In the genomic region with DNA sequence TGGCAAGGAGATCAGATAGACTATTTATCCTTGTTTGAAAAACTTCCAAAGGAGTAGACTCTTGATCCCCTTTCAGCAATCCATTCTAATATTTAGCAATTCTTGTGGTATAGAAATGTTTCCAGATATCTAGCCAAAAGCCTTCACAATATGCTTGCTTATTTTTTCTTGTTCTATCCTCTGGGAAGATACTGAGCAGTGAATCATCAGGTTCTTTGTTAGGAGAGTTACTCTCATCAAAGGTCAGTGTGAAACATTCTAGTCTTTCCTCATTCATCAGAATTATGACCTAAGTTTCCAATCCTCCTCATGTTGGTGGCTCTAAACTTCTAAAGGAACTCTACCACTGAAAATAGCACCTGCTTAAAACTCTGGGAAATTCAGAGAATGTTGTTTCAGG, we compare ENCODE assay signal across 14 cellular contexts. TPM values are rescaled to one million over a fixed set of nuclear protein-coding genes. Genes with fewer than 3 reads are reported as not detected.
A peak's percentile ranks its signal among the peaks of the same experiment; 100 is the strongest.
DNase-seq lines count a peak whose midpoint lies in the region; ATAC-seq, FAIRE-seq and TF ChIP-seq lines count a peak whose summit lies in the region.
"Had no signal": no experiment of that assay in that cellular context is flagged by ENCODE, and none has a peak within 500 bp of the region (broad histone marks: within the 10 kb centered on the region; RNA-seq: fewer than 3 reads in every experiment).

No MANE protein-coding gene starts in this region.

- TF ChIP-seq EP300 in SK-N-SH (IDR thresholded peaks at IDR 0.05; ENCODE audit: borderline replicate concordance in 1 of 2, low read depth in 1 of 2, low read length in 1 of 2) = no peak
- no peak for TF ChIP-seq EP300 in suprapubic skin (IDR thresholded peaks at IDR 0.05)

- H3F3A ChIP-seq in SK-N-SH (replicated peaks; ENCODE audit: insufficient read depth) = peaks cover 5% of the 10 kb centered on the region

- H3K9me2 ChIP-seq in SK-N-SH = no peaks in the 10 kb centered on the region

- intact Hi-C loops in vagina (cut with DNase I) = no loop called here

- no peak overlapping the region for H3K9ac ChIP-seq in SK-N-SH

- CTCF ChIA-PET in SK-N-SH (lab: Yijun Ruan, JAX) = no interaction called here

- H3K36me3 ChIP-seq in SK-N-SH (replicated peaks in 1 of 2; ENCODE audit: control insufficient read depth in 1 of 2, insufficient read depth in 2 of 2, low read length in 1 of 2) (no peaks in the 10 kb centered on the region), vagina (no peaks in the 10 kb centered on the region), suprapubic skin (no peaks in the 10 kb centered on the region)

- no peaks in the 10 kb centered on the region for H4K20me1 ChIP-seq in SK-N-SH (ENCODE audit: insufficient read depth)

- no peak overlapping the region for H3K4me3 ChIP-seq in SK-N-SH (ENCODE audit: low read depth in 2 of 2, low read length in 1 of 2)
- H3K4me3 ChIP-seq in cardiac fibroblast (replicated peaks in 1 of 2; ENCODE audit: low read depth in 2 of 2, low read length in 2 of 2) = no peak overlapping the region
- H3K4me3 ChIP-seq in vagina = no peak overlapping the region
- H3K4me3 ChIP-seq in suprapubic skin = no peak overlapping the region

- H2AFZ ChIP-seq in SK-N-SH (ENCODE audit: low read depth) = no peak overlapping the region

- no peak for ATAC-seq in SK-N-SH treated with all-trans-retinoic acid at 6 μM for 48 hours
- ATAC-seq in GM19467 (IDR thresholded peaks at IDR 0.05; ENCODE audit: unreplicated experiment) = no peak
- ATAC-seq: naive thymus-derived CD8-positive, alpha-beta T cell; stimulated activated memory B cell treated with anti-CD40 and anti-IgM and Interleukin-4, amounts not matched to agents 10 μg/mL and 1 μg/mL and 100 μg/mL, for 72 hours had no signal

- FAIRE-seq in D721Med (lab: Jason Lieb, UNC) = no peak

- H3K27me3 ChIP-seq in SK-N-SH (ENCODE audit: insufficient read depth) = no peaks in the 10 kb centered on the region
- H3K27me3 ChIP-seq in vagina = no peaks in the 10 kb centered on the region
- peaks cover 17% of the 10 kb centered on the region for H3K27me3 ChIP-seq in suprapubic skin

- H3K4me2 ChIP-seq in SK-N-SH = peak overlapping the region; percentile 88; the same call in 1 of the 2 replicates

- no peak for TF ChIP-seq CTCF in SK-N-SH (IDR thresholded peaks at IDR 0.05)
- no peak for TF ChIP-seq CTCF in cardiac fibroblast (IDR thresholded peaks at IDR 0.05; ENCODE audit: low read depth, low read length)
- no peak for TF ChIP-seq CTCF in vagina (IDR thresholded peaks at IDR 0.05)
- TF ChIP-seq CTCF in suprapubic skin (IDR thresholded peaks at IDR 0.05) = no peak
- TF ChIP-seq CTCF in D721Med (IDR thresholded peaks at IDR 0.05; ENCODE audit: insufficient read depth, missing control alignments) = no peak

- peaks cover 10 to 23% of the 10 kb centered on the region in 2 experiments; a peak in 3 of 4 replicates for H3K4me1 ChIP-seq in SK-N-SH (ENCODE audit: control insufficient read depth in 1 of 2, insufficient read depth in 2 of 2, low read depth in 1 of 2, low read length in 1 of 2)
- H3K4me1 ChIP-seq in vagina = peaks cover 14% of the 10 kb centered on the region
- H3K4me1 ChIP-seq in suprapubic skin = peaks cover 23% of the 10 kb centered on the region

- TF ChIP-seq POLR2A in vagina (IDR thresholded peaks at IDR 0.05) = no peak
- no peak for TF ChIP-seq POLR2A in suprapubic skin (IDR thresholded peaks at IDR 0.05)

- peak overlapping the region; percentile 81 to 98 for H3K27ac ChIP-seq in SK-N-SH (ENCODE audit: low read depth in 2 of 2, low read length in 1 of 2)
- peak overlapping the region; percentile 18 for H3K27ac ChIP-seq in vagina
- no peak overlapping the region for H3K27ac ChIP-seq in suprapubic skin

- no peaks in the 10 kb centered on the region for H3K9me3 ChIP-seq in SK-N-SH
- no peaks in the 10 kb centered on the region for H3K9me3 ChIP-seq in vagina
- no peaks in the 10 kb centered on the region for H3K9me3 ChIP-seq in suprapubic skin

- DNase-seq in SK-N-SH = no peak
- DNase-seq in cardiac fibroblast (ENCODE audit: low read depth in 2 of 2) = peak; percentile 76 to 83
- peak; percentile 50 for DNase-seq in left kidney (ENCODE audit: low read depth, low spot score)
- no peak for DNase-seq in vagina (ENCODE audit: extremely low spot score in 2 of 2)
- DNase-seq in suprapubic skin (ENCODE audit: low spot score in 2 of 2) = no peak
- DNase-seq in D721Med (ENCODE audit: insufficient read length, low spot score) = no peak
- DNase-seq: activated naive CD4-positive, alpha-beta T cell treated with anti-CD3 and anti-CD28 coated beads, Interleukin-2, amount 50 U/mL, for 16 hours; naive thymus-derived CD8-positive, alpha-beta T cell; NCI-H1694 treated with DMSO at 0.1 percent for 48 hours; T-helper 2 cell had no signal

- TF ChIP-seq RAD21 in SK-N-SH (IDR thresholded peaks at IDR 0.05; ENCODE audit: low read length) = no peak

- H3K79me2 ChIP-seq in SK-N-SH (ENCODE audit: insufficient read depth) = peaks cover 28% of the 10 kb centered on the region

- POLR2A ChIA-PET in SK-N-SH (lab: Yijun Ruan, JAX) = no interaction called here

TF ChIP-seq in SK-N-SH, 30 proteins besides CTCF, POLR2A, EP300 and RAD21:
- TF ChIP-seq JUND (IDR thresholded peaks at IDR 0.05) = peak; percentile 29; the same call in 1 of the 2 replicates
- TF ChIP-seq POLR2AphosphoS5 (IDR thresholded peaks at IDR 0.05; ENCODE audit: low read depth, low read length) = no peak
- peak; percentile 54; the same call in 1 of the 2 replicates for TF ChIP-seq FOSL2 (IDR thresholded peaks at IDR 0.05; ENCODE audit: borderline replicate concordance, low read depth)

TF ChIP-seq in SK-N-SH treated with all-trans-retinoic acid at 6 μM for 48 hours, 23 proteins besides CTCF, POLR2A, EP300 and RAD21:
- TF ChIP-seq ARNTL (CRISPR knock-in tag; IDR thresholded peaks at IDR 0.05; ENCODE audit: borderline replicate concordance, low read depth) (no peak), CSDC2 (CRISPR knock-in tag; IDR thresholded peaks at IDR 0.05) (no peak), ZNF565 (CRISPR knock-in tag; conservative IDR thresholded peaks at IDR 0.05; ENCODE audit: low read depth) (no peak), GLIS3 (CRISPR knock-in tag; IDR thresholded peaks at IDR 0.05) (no peak), PPARA (CRISPR knock-in tag; IDR thresholded peaks at IDR 0.05; ENCODE audit: borderline replicate concordance) (no peak), ZFP3 (CRISPR knock-in tag; IDR thresholded peaks at IDR 0.05) (no peak), OSR1 (CRISPR knock-in tag; IDR thresholded peaks at IDR 0.05) (no peak), TCF4 (CRISPR knock-in tag; IDR thresholded peaks at IDR 0.05; ENCODE audit: borderline replicate concordance) (no peak), BACH2 (CRISPR knock-in tag; IDR thresholded peaks at IDR 0.05; ENCODE audit: borderline replicate concordance) (no peak), ZC3H10 (CRISPR knock-in tag; IDR thresholded peaks at IDR 0.05) (no peak), RARB (CRISPR knock-in tag; IDR thresholded peaks at IDR 0.05) (no peak), ESRRG (CRISPR knock-in tag; IDR thresholded peaks at IDR 0.05) (no peak), ZNF8 (CRISPR knock-in tag; IDR thresholded peaks at IDR 0.05) (no peak)
- TF ChIP-seq, protein P1, sequence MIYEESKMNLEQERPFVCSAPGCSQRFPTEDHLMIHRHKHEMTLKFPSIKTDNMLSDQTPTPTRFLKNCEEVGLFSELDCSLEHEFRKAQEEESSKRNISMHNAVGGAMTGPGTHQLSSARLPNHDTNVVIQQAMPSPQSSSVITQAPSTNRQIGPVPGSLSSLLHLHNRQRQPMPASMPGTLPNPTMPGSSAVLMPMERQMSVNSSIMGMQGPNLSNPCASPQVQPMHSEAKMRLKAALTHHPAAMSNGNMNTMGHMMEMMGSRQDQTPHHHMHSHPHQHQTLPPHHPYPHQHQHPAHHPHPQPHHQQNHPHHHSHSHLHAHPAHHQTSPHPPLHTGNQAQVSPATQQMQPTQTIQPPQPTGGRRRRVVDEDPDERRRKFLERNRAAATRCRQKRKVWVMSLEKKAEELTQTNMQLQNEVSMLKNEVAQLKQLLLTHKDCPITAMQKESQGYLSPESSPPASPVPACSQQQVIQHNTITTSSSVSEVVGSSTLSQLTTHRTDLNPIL (CRISPR knock-in tag; IDR thresholded peaks at IDR 0.05; ENCODE audit: low read depth) = no peak

RNA-seq across cellular contexts. Expression of a gene that starts 3.9 kb away (rescaled TPM):
- polyA plus RNA-seq in SK-N-SH (2012; rRNA removed) = 6.5 and 6.7 TPM in 2 replicates
- polyA plus RNA-seq in SK-N-SH (2012; cell fraction: cytosol; rRNA removed) = 6.6 and 7.3 TPM in 2 replicates
- polyA plus RNA-seq in SK-N-SH (2012; cell fraction: nucleus; rRNA removed) = 2.0 and 5.7 TPM in 2 replicates
- total RNA-seq in vagina (13.8 TPM), suprapubic skin (1 to 10 TPM; 2.7 to 5.7 (median 4.4) TPM)
- total RNA-seq: activated CD8-positive, alpha-beta memory T cell treated with anti-CD3 and anti-CD28 coated beads for 36 hours; naive thymus-derived CD8-positive, alpha-beta T cell had no signal
- polyA plus RNA-seq: naive thymus-derived CD8-positive, alpha-beta T cell had no signal

Comparison
In these comparisons a context has a peak if more than half of its experiments do, and no peak if none do; other contexts are left out.
1. DNase-seq: peak in cardiac fibroblast (2 of 2) and left kidney (single experiment); none in SK-N-SH (single experiment), vagina (0 of 2), suprapubic skin (0 of 2) and D721Med (single experiment).